In the genomic region with DNA sequence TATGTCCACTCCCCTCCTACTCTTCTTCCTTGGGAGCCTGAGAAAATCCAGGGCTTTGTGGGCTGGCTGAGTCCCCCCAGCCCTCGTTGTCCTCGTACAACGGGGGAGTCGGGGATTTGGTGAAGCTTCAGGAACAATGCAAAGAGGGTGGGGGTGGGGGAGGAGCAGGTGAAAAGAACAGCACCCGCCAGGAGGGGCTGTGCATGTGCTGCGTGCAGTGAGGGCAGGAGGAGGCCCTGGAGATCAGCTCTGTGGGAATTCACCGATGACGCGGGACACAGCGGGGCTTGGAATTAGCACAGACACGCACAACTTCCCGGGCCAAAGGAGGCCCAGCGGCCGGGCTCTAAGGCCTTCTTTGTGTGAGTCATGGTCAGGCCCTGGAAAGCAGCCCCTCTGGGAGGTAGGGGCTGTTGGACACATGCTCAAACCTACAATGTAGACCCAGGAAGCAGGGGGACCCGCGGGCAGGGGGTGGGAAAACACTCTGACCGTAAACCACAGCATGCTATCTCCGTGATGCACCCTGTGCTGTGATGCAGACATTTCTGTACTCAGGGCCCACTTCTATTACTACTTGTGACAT, we compare ENCODE assay signal across 12 cellular contexts. TPM values are rescaled to one million over a fixed set of nuclear protein-coding genes. Genes with fewer than 3 reads are reported as not detected.
DNase-seq lines count a peak whose midpoint lies in the region; ATAC-seq, FAIRE-seq and TF ChIP-seq lines count a peak whose summit lies in the region.
"Had no signal": no experiment of that assay in that cellular context is flagged by ENCODE, and none has a peak within 500 bp of the region (broad histone marks: within the 10 kb centered on the region; RNA-seq: fewer than 3 reads in every experiment).

No MANE protein-coding gene starts in this region.

- no peak for TF ChIP-seq EP300 in HepG2 (IDR thresholded peaks at IDR 0.05; ENCODE audit: low read depth in 2 of 2, low read length in 2 of 2)
- TF ChIP-seq EP300 in HepG2 (CRISPR knock-in tag; IDR thresholded peaks at IDR 0.05; ENCODE audit: borderline replicate concordance) = no peak

- no peak overlapping the region for H3K23ac ChIP-seq in mesendoderm (ENCODE audit: low read length)

- peak overlapping the region; percentile 30 for H3K56ac ChIP-seq in mesendoderm (ENCODE audit: low read length)

- POLR2A ChIA-PET in HepG2 (lab: Yijun Ruan, JAX) = no interaction called here

- no peak overlapping the region for H2BK15ac ChIP-seq in mesendoderm (replicated peaks; ENCODE audit: low read depth)

- H2AK5ac ChIP-seq in mesendoderm (ENCODE audit: low read length) = no peak overlapping the region

- DNase-seq in HepG2 (ENCODE audit: low spot score) = no peak
- DNase-seq in right lobe of liver = no peak
- no peak for DNase-seq in esophagus squamous epithelium (lab: John Stamatoyannopoulos, UW)
- peak; percentile 79 for DNase-seq in mesendoderm
- DNase-seq in Karpas-422 = no peak
- DNase-seq in activated CD4-positive, alpha-beta T cell treated with anti-CD3 and anti-CD28 coated beads for 1 hour = no peak
- DNase-seq: activated CD4-positive, alpha-beta T cell treated with anti-CD3 and anti-CD28 coated beads, Interleukin-2, amount 50 U/mL, for 1 hour; naive thymus-derived CD4-positive, alpha-beta T cell had no signal

- no peak overlapping the region for H4K8ac ChIP-seq in mesendoderm (ENCODE audit: low read depth, low read length)

- TF ChIP-seq POLR2A in HepG2 (IDR thresholded peaks at IDR 0.05; ENCODE audit: insufficient read depth in 1 of 2, low read depth in 2 of 2, low read length in 2 of 2) = no peak
- TF ChIP-seq POLR2A in right lobe of liver (IDR thresholded peaks at IDR 0.05) = no peak
- no peak for TF ChIP-seq POLR2A in esophagus squamous epithelium (IDR thresholded peaks at IDR 0.05)

- H3K4me2 ChIP-seq in HepG2 (ENCODE audit: low read depth, low read length) (no peak overlapping the region), mesendoderm (ENCODE audit: low read length) (no peak overlapping the region), Karpas-422 (ENCODE audit: low read depth, low read length, poor library complexity, severe bottlenecking) (no peak overlapping the region)
- H3K4me2 ChIP-seq: KMS-11 had no signal

- H2AFZ ChIP-seq in HepG2 (ENCODE audit: low read length) (no peak overlapping the region), Karpas-422 (ENCODE audit: low read length) (no peak overlapping the region)

- no peak overlapping the region for H4K5ac ChIP-seq in mesendoderm (ENCODE audit: low read length)

- CTCF ChIA-PET in HepG2 (lab: Yijun Ruan, JAX; ENCODE audit: low intra/inter-chr PET ratio, low total read pairs) = no interaction called here

- H4K20me1 ChIP-seq in HepG2 (ENCODE audit: insufficient read depth, low read length) = no peaks in the 10 kb centered on the region
- 0 out of 2 replicates have a peak, but pooled peaks cover 3% of the 10 kb centered on the region for H4K20me1 ChIP-seq in Karpas-422 (ENCODE audit: insufficient read depth, low read depth, low read length)

- no peak for TF ChIP-seq RAD21 in HepG2 (CRISPR knock-in tag; IDR thresholded peaks at IDR 0.05)

- H3K79me2 ChIP-seq in HepG2 (ENCODE audit: insufficient read depth, low read length) = no peaks in the 10 kb centered on the region
- no peaks in the 10 kb centered on the region for H3K79me2 ChIP-seq in mesendoderm (ENCODE audit: control insufficient read depth, insufficient read depth, low read length)
- no peaks in the 10 kb centered on the region for H3K79me2 ChIP-seq in Karpas-422 (ENCODE audit: low read length)

- BruUV-seq in HepG2 (replicated peaks; lab: Mats Ljungman, UMichigan) = no TSS peak

- 90% methylated on average over 17 of the region's 18 CpGs for WGBS in HepG2 (ENCODE audit: low lambda C conversion rate)
- WGBS in right lobe of liver (ENCODE audit: insufficient coverage, low coverage, low lambda C conversion rate, missing lambda C conversion rate) = 92% methylated on average over 6 of the region's 18 CpGs
- WGBS in esophagus squamous epithelium, 2 donors = 73 to 75% methylated on average over 9 to 13 of the region's 18 CpGs
- whole genome bisulfite sequencing in mesendoderm (ENCODE audit: extremely low coverage, insufficient coverage, low lambda C conversion rate) = no CpG with 5 or more reads among the region's 18 CpGs

- H3K27ac ChIP-seq in HepG2 (ENCODE audit: extremely low read length, insufficient read depth, low read length) (peak overlapping the region; percentile 21), right lobe of liver (no peak overlapping the region), esophagus squamous epithelium (peak overlapping the region in 3 of 4 donors; percentile 25 to 52 (median 47)), mesendoderm (ENCODE audit: low read depth, low read length) (peak overlapping the region; percentile 64), Karpas-422 (ENCODE audit: low read length) (no peak overlapping the region)
- H3K27ac ChIP-seq: KMS-11 had no signal

- TF ChIP-seq CTCF in HepG2 (CRISPR knock-in tag; IDR thresholded peaks at IDR 0.05) (no peak), right lobe of liver (IDR thresholded peaks at IDR 0.05) (no peak), esophagus squamous epithelium (IDR thresholded peaks at IDR 0.05) (no peak)

- H3K4me1 ChIP-seq in HepG2 (ENCODE audit: insufficient read depth, low read length) (peaks cover 17% of the 10 kb centered on the region), right lobe of liver (peaks cover 0 to 16% (median 6%) of the 10 kb centered on the region in 4 donors), esophagus squamous epithelium (peaks cover 0 to 7% (median 0%) of the 10 kb centered on the region in 3 donors), mesendoderm (ENCODE audit: control insufficient read depth, low read depth, low read length) (peaks cover 4% of the 10 kb centered on the region), Karpas-422 (ENCODE audit: low read length) (no peaks in the 10 kb centered on the region)
- H3K4me1 ChIP-seq: HAP-1 had no signal

- H3K9me3 ChIP-seq in HepG2 (ENCODE audit: low read length) (no peaks in the 10 kb centered on the region), right lobe of liver (no peaks in the 10 kb centered on the region), esophagus squamous epithelium (no peaks in the 10 kb centered on the region), Karpas-422 (ENCODE audit: low read length) (no peaks in the 10 kb centered on the region)
- H3K9me3 ChIP-seq: HAP-1 had no signal

- H2BK120ac ChIP-seq in mesendoderm (ENCODE audit: low read depth, low read length) = no peak overlapping the region

- H3K27me3 ChIP-seq in HepG2 (ENCODE audit: control insufficient read depth in 1 of 2, insufficient read depth in 2 of 2, low read length in 2 of 2) (no peaks in the 10 kb centered on the region), right lobe of liver (no peaks in the 10 kb centered on the region), esophagus squamous epithelium (no peaks in the 10 kb centered on the region), mesendoderm (ENCODE audit: insufficient read depth, low read length, poor library complexity) (no peaks in the 10 kb centered on the region), Karpas-422 (ENCODE audit: low read length) (no peaks in the 10 kb centered on the region)

- no peak overlapping the region for H3K4me3 ChIP-seq in HepG2 (replicated peaks in 1 of 3; ENCODE audit: insufficient read depth in 1 of 3, low read depth in 2 of 3, low read length in 3 of 3)
- no peak overlapping the region for H3K4me3 ChIP-seq in right lobe of liver
- no peak overlapping the region for H3K4me3 ChIP-seq in esophagus squamous epithelium
- no peak overlapping the region for H3K4me3 ChIP-seq in mesendoderm (ENCODE audit: low read length)
- no peak overlapping the region for H3K4me3 ChIP-seq in Karpas-422 (ENCODE audit: low read length)
- H3K4me3 ChIP-seq: HAP-1 had no signal

- no peaks in the 10 kb centered on the region for H3K79me1 ChIP-seq in mesendoderm (ENCODE audit: low read length)

- in situ Hi-C loops in HepG2 (cut with HindIII; ENCODE audit: extremely low pct_ligation_motif_present, low pct_unique_long_range_greater_than_20kb) = no loop called here

- H3K9me2 ChIP-seq in Karpas-422 (replicated peaks; ENCODE audit: insufficient read depth, low read length) = no peaks in the 10 kb centered on the region

- FAIRE-seq in HepG2 (lab: Jason Lieb, UNC) = no peak

- no peak; the same call in 2 of the 3 replicates for ATAC-seq in HepG2
- ATAC-seq in right lobe of liver = no peak
- ATAC-seq in GM18870 (IDR thresholded peaks at IDR 0.05; ENCODE audit: unreplicated experiment) = no peak
- no peak for ATAC-seq in HG02642 (IDR thresholded peaks at IDR 0.05; ENCODE audit: poor library complexity, unreplicated experiment)
- ATAC-seq: naive thymus-derived CD4-positive, alpha-beta T cell had no signal

- H3K4ac ChIP-seq in mesendoderm (ENCODE audit: low read depth, low read length) = no peak overlapping the region

- no peak overlapping the region for H2BK5ac ChIP-seq in mesendoderm (ENCODE audit: low read length)

- H3K9ac ChIP-seq in HepG2 (ENCODE audit: insufficient read depth, low read depth, low read length) = 0 out of 2 replicates have a peak overlapping the region, but pooled peaks have one; percentile 1
- H3K9ac ChIP-seq in mesendoderm (ENCODE audit: low read length) = no peak overlapping the region
- H3K9ac ChIP-seq in Karpas-422 (ENCODE audit: low read length) = no peak overlapping the region
- H3K9ac ChIP-seq: KMS-11 had no signal

- no peak overlapping the region for H3K18ac ChIP-seq in mesendoderm (ENCODE audit: low read length)

- H3K36me3 ChIP-seq in HepG2 (replicated peaks in 1 of 2; ENCODE audit: control insufficient read depth in 1 of 2, insufficient read depth in 2 of 2, low read length in 2 of 2) (peaks cover 23 to 59% of the 10 kb centered on the region in 2 experiments; a peak in 4 of 5 replicates), right lobe of liver (peaks cover 0 to 7% (median 6%) of the 10 kb centered on the region in 4 donors), esophagus squamous epithelium (peaks cover 0 to 100% (median 29%) of the 10 kb centered on the region in 3 donors), mesendoderm (ENCODE audit: control insufficient read depth, insufficient read depth, low read length) (peaks cover 3% of the 10 kb centered on the region), Karpas-422 (ENCODE audit: insufficient read depth, low read length) (0 out of 2 replicates have a peak, but pooled peaks cover 5% of the 10 kb centered on the region)

- intact Hi-C loops in HepG2 (cut with micrococcal nuclease; ENCODE audit: unreplicated experiment) (no loop called here), right lobe of liver (cut with DNase I) (no loop called here), esophagus squamous epithelium (cut with DNase I) (no loop called here)

RNA-seq across cellular contexts. Expression of gene RBM19, which starts 32.8 kb away (rescaled TPM):
- total RNA-seq in HepG2 (2016; rRNA removed; fragmentation: Illumina TruSeq; extraction: Trizol) = 26.5 and 32.2 TPM in 2 replicates
- total RNA-seq in HepG2 (2016; cell fraction: cytosol; rRNA removed; fragmentation: Illumina TruSeq; extraction: Trizol; ENCODE audit: low read depth) = 6.7 and 7.5 TPM in 2 replicates
- 24.9 and 31.0 TPM in 2 replicates for total RNA-seq in HepG2 (2016; cell fraction: insoluble cytoplasmic fraction; rRNA removed; fragmentation: Illumina TruSeq; extraction: Trizol)
- 8.3 and 8.9 TPM in 2 replicates for total RNA-seq in HepG2 (2016; cell fraction: membrane; rRNA removed; fragmentation: Illumina TruSeq; extraction: Trizol)
- 34.8 and 41.6 TPM in 2 replicates for total RNA-seq in HepG2 (2016; cell fraction: nucleus; rRNA removed; fragmentation: Illumina TruSeq; extraction: Trizol)
- polyA plus RNA-seq in HepG2 (2011; rRNA removed) = 19.3 and 22.1 TPM in 2 replicates
- 9.7 and 13.0 TPM in 2 replicates for polyA plus RNA-seq in HepG2 (2011; cell fraction: cytosol; rRNA removed)
- polyA plus RNA-seq in HepG2 (2011; cell fraction: nucleus; rRNA removed) = 84.7 and 92.9 TPM in 2 replicates
- 19.5 and 21.4 TPM in 2 replicates for polyA plus RNA-seq in HepG2 (2012)
- polyA plus RNA-seq in HepG2 (2016; cell fraction: cytosol; fragmentation: Illumina TruSeq; extraction: Trizol; ENCODE audit: low read depth) = 2.5 and 2.9 TPM in 2 replicates
- 23.1 and 25.3 TPM in 2 replicates for polyA plus RNA-seq in HepG2 (2016; cell fraction: insoluble cytoplasmic fraction; fragmentation: Illumina TruSeq; extraction: Trizol; ENCODE audit: low read depth)
- polyA plus RNA-seq in HepG2 (2016; cell fraction: membrane; fragmentation: Illumina TruSeq; extraction: Trizol; ENCODE audit: low read depth) = 4.5 and 5.7 TPM in 2 replicates
- polyA plus RNA-seq in HepG2 (2016; cell fraction: nucleus; fragmentation: Illumina TruSeq; extraction: Trizol; ENCODE audit: insufficient read depth, low read depth) = 64.2 and 66.3 TPM in 2 replicates
- polyA minus RNA-seq in HepG2 (2011; rRNA and poly(A)+ RNA removed; ENCODE audit: low replicate concordance) = 21.4 and 32.0 TPM in 2 replicates
- 13.6 and 13.7 TPM in 2 replicates for polyA minus RNA-seq in HepG2 (2011; cell fraction: cytosol; rRNA and poly(A)+ RNA removed)
- 58.7 and 59.3 TPM in 2 replicates for polyA minus RNA-seq in HepG2 (2011; cell fraction: nucleus; rRNA and poly(A)+ RNA removed)
- 10 to 100 TPM; 11.3 to 17.2 (median 14.2) TPM for total RNA-seq in right lobe of liver
- total RNA-seq in esophagus squamous epithelium = 10 to 100 TPM; 13.1 to 32.8 (median 27.4) TPM
- polyA plus RNA-seq in mesendoderm (2013, experiment 1 of 2) = 39.6 TPM
- polyA plus RNA-seq in mesendoderm (2013, experiment 2 of 2) = 40.6 TPM
- 19.9 and 34.6 TPM in 2 replicates for total RNA-seq in Karpas-422 (2014; rRNA removed; shearing (Covaris generic); ENCODE audit: low replicate concordance)

Comparison
In these comparisons a context has a peak if more than half of its experiments do, and no peak if none do; other contexts are left out.
1. H3K27ac ChIP-seq: peak in HepG2 (single experiment), esophagus squamous epithelium (3 of 4) and mesendoderm (single experiment); none in right lobe of liver (0 of 3) and Karpas-422 (single experiment).